In the genomic region with DNA sequence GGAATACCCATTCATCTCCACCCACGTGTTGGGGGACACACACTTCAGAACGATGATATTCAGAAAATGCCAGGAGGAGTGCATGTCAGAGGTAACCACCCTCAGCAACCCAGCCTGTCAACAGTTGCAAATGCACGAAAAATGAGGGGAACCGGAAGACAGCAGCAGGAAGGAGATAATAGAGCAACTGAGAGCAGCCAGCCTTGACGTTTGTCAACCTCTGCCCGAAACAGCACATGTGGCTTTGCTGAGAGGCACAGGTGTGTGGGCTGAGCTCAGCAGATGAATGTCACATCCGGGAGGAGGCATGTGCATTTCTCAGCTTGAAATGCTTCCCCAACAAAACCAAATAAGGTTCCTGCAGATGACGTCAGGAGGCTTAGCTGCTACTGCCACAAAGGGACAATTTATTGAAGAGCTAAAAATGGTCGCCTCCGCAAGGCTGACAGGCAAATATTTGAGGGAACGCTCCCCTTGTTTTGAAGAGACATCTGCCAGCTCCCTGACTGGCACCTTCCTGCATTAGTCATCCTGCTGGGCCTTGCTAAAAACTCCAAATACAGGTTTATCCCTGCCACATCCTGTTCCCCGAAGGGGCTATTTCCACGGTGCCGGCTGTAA, we compare ENCODE assay signal across 9 cellular contexts.
A peak's percentile ranks its signal among the peaks of the same experiment; 100 is the strongest.
DNase-seq lines count a peak whose midpoint lies in the region; ATAC-seq and TF ChIP-seq lines count a peak whose summit lies in the region.
"Had no signal": no experiment of that assay in that cellular context is flagged by ENCODE, and none has a peak within 500 bp of the region (broad histone marks: within the 10 kb centered on the region; RNA-seq: fewer than 3 reads in every experiment).

No MANE protein-coding gene starts in this region.

- no peaks in the 10 kb centered on the region for H3K36me3 ChIP-seq in BLaER1 treated with 17β-estradiol and CSF1 and Interleukin-3, amounts not matched to agents 10 nM and 100 nM
- H3K36me3 ChIP-seq in colonic mucosa: no peaks in the 10 kb centered on the region

- peak overlapping the region in 10 of 11 experiments; percentile 16 to 93 (median 66); a peak in 18 of 22 replicates for H3K27ac ChIP-seq in BLaER1 treated with 17β-estradiol and CSF1 and Interleukin-3, amounts not matched to agents 10 nM and 100 nM
- H3K27ac ChIP-seq in colonic mucosa: no peak overlapping the region
- H3K27ac ChIP-seq: epithelial cell of prostate had no signal

- H3K36me3 Mint-ChIP-seq in T-helper 2 cell treated with Interferon-gamma antibody and Interleukin-4, amounts not matched to agents 5 μg/mL and 100 μg/mL, for 36 hours (ENCODE audit: low read depth): no peaks in the 10 kb centered on the region
- H3K36me3 Mint-ChIP-seq in MCF 10A (ENCODE audit: insufficient read depth, unreplicated experiment) (no peaks in the 10 kb centered on the region), mesothelial cell of epicardium (no peaks in the 10 kb centered on the region)

- H3K27me3 Mint-ChIP-seq in T-helper 2 cell treated with Interferon-gamma antibody and Interleukin-4, amounts not matched to agents 5 μg/mL and 100 μg/mL, for 36 hours (ENCODE audit: low read depth): no peaks in the 10 kb centered on the region
- H3K27me3 Mint-ChIP-seq in MCF 10A (ENCODE audit: insufficient read depth, unreplicated experiment): no peaks in the 10 kb centered on the region
- H3K27me3 Mint-ChIP-seq in mesothelial cell of epicardium (ENCODE audit: low read depth): no peaks in the 10 kb centered on the region

- intact Hi-C loops in MCF 10A (cut with micrococcal nuclease) (no loop called here), colonic mucosa (cut with DNase I) (no loop called here)

- peak overlapping the region in 9 of 11 experiments; percentile 12 to 76 (median 39); a peak in 11 of 22 replicates for H3K9ac ChIP-seq in BLaER1 treated with 17β-estradiol and CSF1 and Interleukin-3, amounts not matched to agents 10 nM and 100 nM
- no peak overlapping the region for H3K9ac ChIP-seq in colonic mucosa (ENCODE audit: low read depth in 2 of 2, low read length in 2 of 2)

- peak overlapping the region; percentile 87 for H3K27ac Mint-ChIP-seq in T-helper 2 cell treated with Interferon-gamma antibody and Interleukin-4, amounts not matched to agents 5 μg/mL and 100 μg/mL, for 36 hours
- no peak overlapping the region for H3K27ac Mint-ChIP-seq in MCF 10A (ENCODE audit: low read depth, unreplicated experiment)
- H3K27ac Mint-ChIP-seq in mesothelial cell of epicardium: no peak overlapping the region

- CTCF ChIA-PET in MCF 10A (lab: Yijun Ruan, JAX): interaction anchor here (0.7 kb wide), 1 partner anchor 30 kb away, joined by 3 read pairs; no protein-coding TSS in a partner anchor

- BruUV-seq in MCF 10A (replicated peaks; lab: Mats Ljungman, UMichigan): no TSS peak

- ATAC-seq in GM19328 (IDR thresholded peaks at IDR 0.05; ENCODE audit: unreplicated experiment) (peak; percentile 100), HG03442 (IDR thresholded peaks at IDR 0.05; ENCODE audit: unreplicated experiment) (peak; percentile 100)

- peak overlapping the region in 7 of 10 experiments; percentile 5 to 39 (median 34); a peak in 8 of 20 replicates for H3K4me3 ChIP-seq in BLaER1 treated with 17β-estradiol and CSF1 and Interleukin-3, amounts not matched to agents 10 nM and 100 nM
- H3K4me3 ChIP-seq in colonic mucosa: no peak overlapping the region

- H3K9me3 Mint-ChIP-seq in T-helper 2 cell treated with Interferon-gamma antibody and Interleukin-4, amounts not matched to agents 5 μg/mL and 100 μg/mL, for 36 hours: peaks cover 10% of the 10 kb centered on the region
- no peaks in the 10 kb centered on the region for H3K9me3 Mint-ChIP-seq in MCF 10A (ENCODE audit: unreplicated experiment)
- peaks cover 3% of the 10 kb centered on the region for H3K9me3 Mint-ChIP-seq in mesothelial cell of epicardium

- peak overlapping the region; percentile 45 for H3K4me3 Mint-ChIP-seq in T-helper 2 cell treated with Interferon-gamma antibody and Interleukin-4, amounts not matched to agents 5 μg/mL and 100 μg/mL, for 36 hours
- no peak overlapping the region for H3K4me3 Mint-ChIP-seq in MCF 10A (ENCODE audit: unreplicated experiment)
- no peak overlapping the region for H3K4me3 Mint-ChIP-seq in mesothelial cell of epicardium

- peak overlapping the region; percentile 65 to 85 (median 78) for H3K4me2 ChIP-seq in BLaER1 treated with 17β-estradiol and CSF1 and Interleukin-3, amounts not matched to agents 10 nM and 100 nM

- DNase-seq in T-helper 2 cell treated with Interferon-gamma antibody and Interleukin-4, amounts not matched to agents 5 μg/mL and 100 μg/mL, for 36 hours (ENCODE audit: low spot score): peak; percentile 83
- DNase-seq in MCF 10A (ENCODE audit: unreplicated experiment): peak; percentile 41
- peak; percentile 58 to 82 for DNase-seq in stimulated activated CD4-positive, alpha-beta T cell treated with anti-CD3 and anti-CD28 coated beads, Interleukin-4, amount 100 ng/mL, for 4 hours
- no peak for DNase-seq in colonic mucosa
- no peak for DNase-seq in mesothelial cell of epicardium (ENCODE audit: low spot score in 2 of 2, unreplicated experiment in 2 of 2)

- TF ChIP-seq CTCF in MCF 10A (IDR thresholded peaks at IDR 0.05; ENCODE audit: unreplicated experiment): no peak
- TF ChIP-seq CTCF in colonic mucosa (IDR thresholded peaks at IDR 0.05): no peak
- TF ChIP-seq CTCF in mesothelial cell of epicardium (IDR thresholded peaks at IDR 0.05; ENCODE audit: unreplicated experiment): no peak

- POLR2A ChIA-PET in MCF 10A (lab: Yijun Ruan, JAX): no interaction called here

- H3K4me1 ChIP-seq in BLaER1 treated with 17β-estradiol and CSF1 and Interleukin-3, amounts not matched to agents 10 nM and 100 nM: peaks cover 16 to 54% (median 30%) of the 10 kb centered on the region in 10 experiments
- H3K4me1 ChIP-seq in colonic mucosa: no peaks in the 10 kb centered on the region

- H3K27me3 ChIP-seq in BLaER1 treated with 17β-estradiol and CSF1 and Interleukin-3, amounts not matched to agents 10 nM and 100 nM: no peaks in the 10 kb centered on the region
- H3K27me3 ChIP-seq in colonic mucosa: no peaks in the 10 kb centered on the region

- no peaks in the 10 kb centered on the region for H4K20me1 ChIP-seq in BLaER1 treated with 17β-estradiol and CSF1 and Interleukin-3, amounts not matched to agents 10 nM and 100 nM

- H3K4me1 Mint-ChIP-seq in T-helper 2 cell treated with Interferon-gamma antibody and Interleukin-4, amounts not matched to agents 5 μg/mL and 100 μg/mL, for 36 hours (ENCODE audit: low read depth): peaks cover 21% of the 10 kb centered on the region
- H3K4me1 Mint-ChIP-seq in MCF 10A (ENCODE audit: insufficient read depth, unreplicated experiment): peaks cover 14% of the 10 kb centered on the region
- H3K4me1 Mint-ChIP-seq in mesothelial cell of epicardium: peaks cover 15% of the 10 kb centered on the region

- peaks cover 0 to 18% (median 10%) of the 10 kb centered on the region in 11 experiments; a peak in 17 of 22 replicates for H3K9me3 ChIP-seq in BLaER1 treated with 17β-estradiol and CSF1 and Interleukin-3, amounts not matched to agents 10 nM and 100 nM (replicated peaks in 1 of 11)
- H3K9me3 ChIP-seq in colonic mucosa: no peaks in the 10 kb centered on the region

Comparison
In these comparisons a context has a peak if more than half of its experiments do, and no peak if none do; other contexts are left out.
1. H3K9ac ChIP-seq: peak in BLaER1 treated with 17β-estradiol and CSF1 and Interleukin-3, amounts not matched to agents 10 nM and 100 nM (9 of 11); none in colonic mucosa (0 of 2).
2. DNase-seq: peak in T-helper 2 cell treated with Interferon-gamma antibody and Interleukin-4, amounts not matched to agents 5 μg/mL and 100 μg/mL, for 36 hours (single experiment), MCF 10A (single experiment) and stimulated activated CD4-positive, alpha-beta T cell treated with anti-CD3 and anti-CD28 coated beads, Interleukin-4, amount 100 ng/mL, for 4 hours (2 of 2); none in colonic mucosa (single experiment) and mesothelial cell of epicardium (0 of 2).